ENCODE assay signal across 25 cellular contexts in the genomic region with DNA sequence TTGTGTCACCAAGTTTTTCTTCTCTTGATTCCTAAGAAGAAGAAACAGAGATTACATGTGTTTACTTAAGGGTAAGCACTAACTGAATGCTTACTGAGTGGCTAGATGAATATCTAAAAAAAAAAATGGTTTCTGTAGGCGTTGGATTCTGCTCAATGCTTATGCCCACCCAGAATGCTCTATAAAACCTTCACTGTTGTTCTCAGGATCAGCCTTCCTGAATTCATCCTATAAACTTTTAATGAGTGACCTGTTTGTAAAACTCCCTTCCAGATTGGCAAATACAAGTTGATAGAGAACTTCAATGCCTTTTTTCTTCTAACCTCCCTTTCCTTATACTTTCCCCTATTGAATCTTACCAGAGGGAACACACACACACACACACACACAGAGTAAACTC.
"Had no signal": no experiment of that assay in that cellular context is flagged by ENCODE, and none has a peak within 500 bp of the region (broad histone marks: within the 10 kb centered on the region; RNA-seq: fewer than 3 reads in every experiment).

No MANE protein-coding gene starts in this region.

- H3K36me3 ChIP-seq: brain microvascular endothelial cell had no signal

- H3K27me3 ChIP-seq: brain microvascular endothelial cell had no signal

- H3K4me3 ChIP-seq: K562 had no signal

- ATAC-seq: activated CD8-positive, alpha-beta T cell treated with anti-CD3 and anti-CD28 coated beads for 36 hours; activated T-cell treated with anti-CD3 and anti-CD28 coated beads, Interleukin-2, amount 50 U/mL, for 72 hours; activated T-helper 17 cell treated with anti-CD3 and anti-CD28 coated beads, Interleukin-2, amount 50 U/mL, for 72 hours; K562 had no signal

- DNase-seq: activated CD4-positive, alpha-beta T cell treated with anti-CD3 and anti-CD28 coated beads, Interleukin-2, amount 10 ng/mL, durations not matched to agents 24 days and 14 days; activated CD4-positive, alpha-beta T cell treated with anti-CD3 and anti-CD28 coated beads, Interleukin-2, amount 50 U/mL, for 4 hours; activated CD8-positive, alpha-beta T cell treated with anti-CD3 and anti-CD28 coated beads for 36 hours; activated effector memory CD4-positive, alpha-beta T cell treated with anti-CD3 and anti-CD28 coated beads, Interleukin-2, amount 50 U/mL, for 16 hours; activated naive CD4-positive, alpha-beta T cell; activated naive CD4-positive, alpha-beta T cell treated with anti-CD3 and anti-CD28 coated beads, Interleukin-2, amount 50 U/mL, for 16 hours; activated naive CD8-positive, alpha-beta T cell treated with anti-CD3 and anti-CD28 coated beads for 36 hours; activated T-cell treated with anti-CD3 and anti-CD28 coated beads, Interleukin-2, amount 50 U/mL, for 1 hour; activated T-cell treated with anti-CD3 and anti-CD28 coated beads, Interleukin-2, amount 50 U/mL, for 72 hours; amniotic stem cell; aorta; brain microvascular endothelial cell; central memory CD4-positive, alpha-beta T cell; NCI-H1105; NCI-H1417 treated with DMSO at 0.1 percent for 48 hours; NCI-H1694; NCI-H1930; NCI-H2081 treated with DMSO at 0.1 percent for 48 hours; NCI-H345; NCI-H524 treated with DMSO at 0.1 percent for 48 hours; NCI-H748 treated with DMSO at 0.1 percent for 48 hours; Right ventricle myocardium superior; T1000 had no signal

- FAIRE-seq: K562 had no signal

- H3K27ac ChIP-seq: brain microvascular endothelial cell had no signal
